9 cellular contexts compared by ENCODE assay signal in genomic region chr2:1625281-1626001, GRCh38.
DNase-seq lines count a peak whose midpoint lies in the region; ATAC-seq lines count a peak whose summit lies in the region.
"Had no signal": no experiment of that assay in that cellular context is flagged by ENCODE, and none has a peak within 500 bp of the region (broad histone marks: within the 10 kb centered on the region; RNA-seq: fewer than 3 reads in every experiment).

No MANE protein-coding gene starts in this region.

- ATAC-seq in GM19397 (IDR thresholded peaks at IDR 0.05; ENCODE audit: unreplicated experiment) (no peak), GM21529 (IDR thresholded peaks at IDR 0.05; ENCODE audit: unreplicated experiment) (no peak), HG02870 (IDR thresholded peaks at IDR 0.05; ENCODE audit: unreplicated experiment) (no peak)

- DNase-seq in GM04504 (ENCODE audit: low read depth) (peak; percentile 63), SHP77 (lab: John Stamatoyannopoulos, UW) (peak; percentile 58 to 79), cardiac septum (ENCODE audit: low spot score) (peak; percentile 77), posterior cingulate gyrus (peak in 7 of 10 donors; percentile 46 to 94 (median 57)), T-helper 1 cell (no peak)
- DNase-seq: T1000 had no signal

- intact Hi-C loops in cardiac septum (cut with DNase I), result loop anchor here (10.0 kb wide), 1 partner anchor 429 kb away; no protein-coding TSS in a partner anchor
- intact Hi-C loops in posterior cingulate gyrus (cut with DNase I), result no loop called here

Comparison
In these comparisons a context has a peak if more than half of its experiments do, and no peak if none do; other contexts are left out.
1. DNase-seq: peak in GM04504 (single experiment), SHP77 (2 of 2), cardiac septum (single experiment) and posterior cingulate gyrus (7 of 10); none in T-helper 1 cell (0 of 5).